ENCODE assay signal across 24 cellular contexts in the genomic region with DNA sequence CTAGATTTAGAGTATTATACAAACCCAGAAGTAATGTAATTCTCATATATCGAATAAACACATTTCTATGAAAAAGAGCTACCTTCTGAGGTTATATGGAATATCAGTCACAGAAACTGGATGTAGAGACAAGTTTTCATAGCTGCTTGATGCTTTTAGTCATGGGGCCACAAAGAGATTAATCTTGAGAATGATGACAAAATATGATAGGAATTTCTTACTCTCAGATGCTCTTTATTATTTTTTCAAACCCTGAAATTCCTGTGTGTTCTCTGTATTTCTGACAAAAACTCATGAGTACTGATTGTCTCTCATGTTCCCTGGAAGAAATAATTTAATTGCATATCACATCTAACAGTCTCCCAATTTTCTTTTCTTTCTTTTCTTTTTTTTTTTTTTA.
DNase-seq lines count a peak whose midpoint lies in the region; TF ChIP-seq lines count a peak whose summit lies in the region.
"Had no signal": no experiment of that assay in that cellular context is flagged by ENCODE, and none has a peak within 500 bp of the region (broad histone marks: within the 10 kb centered on the region; RNA-seq: fewer than 3 reads in every experiment).

No MANE protein-coding gene starts in this region.

- DNase-seq in HS-5 (ENCODE audit: low read depth) (peak; percentile 46), SJCRH30 (peak in 1 of 2 experiments; percentile 4), fibroblast of pulmonary artery (ENCODE audit: low read depth) (peak; percentile 20), retinal pigment epithelial cell (ENCODE audit: low read depth) (peak; percentile 35), KBM-7 (no peak)
- no peak for DNase-seq in activated CD4-positive, alpha-beta T cell treated with anti-CD3 and anti-CD28 coated beads for 1 hour
- no peak for DNase-seq in activated naive CD4-positive, alpha-beta T cell treated with anti-CD3 and anti-CD28 coated beads, Interleukin-2, amount 10 ng/mL, durations not matched to agents 7 days and 5 days
- DNase-seq: activated CD4-positive, alpha-beta T cell treated with anti-CD3 and anti-CD28 coated beads, Interleukin-2, amount 10 ng/mL, durations not matched to agents 7 days and 5 days; activated naive CD8-positive, alpha-beta T cell treated with anti-CD3 and anti-CD28 coated beads for 36 hours; CD4-positive, CD25-positive, alpha-beta regulatory T cell; Karpas-422; left lung; NCI-H1048; NCI-H187 treated with DMSO at 0.1 percent for 48 hours; NCI-H2227 treated with DMSO at 0.1 percent for 48 hours; NCI-H774; Right ventricle myocardium superior; small intestine; T-helper 1 cell had no signal

- no peaks in the 10 kb centered on the region for H3K9me3 ChIP-seq in SJCRH30 (replicated peaks)
- H3K9me3 ChIP-seq: left lung, prostate gland, vagina had no signal

- in situ Hi-C loops in KBM-7 (cut with MboI; ENCODE audit: low pct_unique_long_range_greater_than_20kb, low sequenced_read_pairs): no loop called here

- H3K9me3 Mint-ChIP-seq in activated naive CD4-positive, alpha-beta T cell treated with anti-CD3 and anti-CD28 coated beads, Interleukin-2, amount 10 ng/mL, durations not matched to agents 7 days and 5 days: no peaks in the 10 kb centered on the region
- H3K9me3 Mint-ChIP-seq: activated CD4-positive, alpha-beta T cell treated with anti-CD3 and anti-CD28 coated beads, Interleukin-2, amount 10 ng/mL, durations not matched to agents 7 days and 5 days; activated T-helper 1 cell treated with anti-CD3 and anti-CD28 coated beads, Interleukin-12 subunit alpha, Interleukin-12 subunit beta, Interleukin-2, Interleukin-4 antibody, amounts not matched to agents 30 ng/mL and 10 ng/mL and 1 ng/mL, durations not matched to agents 14 hours and 24 hours and 36 hours had no signal

- H3K4me3 ChIP-seq in SJCRH30 (no peak overlapping the region), fibroblast of pulmonary artery (replicated peaks; ENCODE audit: low read depth, low read length) (no peak overlapping the region), retinal pigment epithelial cell (ENCODE audit: low read length) (no peak overlapping the region)
- H3K4me3 ChIP-seq: left lung, prostate gland, vagina had no signal

- H3K4me3 Mint-ChIP-seq in activated naive CD4-positive, alpha-beta T cell treated with anti-CD3 and anti-CD28 coated beads, Interleukin-2, amount 10 ng/mL, durations not matched to agents 7 days and 5 days: no peak overlapping the region
- H3K4me3 Mint-ChIP-seq: activated CD4-positive, alpha-beta T cell treated with anti-CD3 and anti-CD28 coated beads, Interleukin-2, amount 10 ng/mL, durations not matched to agents 7 days and 5 days; activated naive CD8-positive, alpha-beta T cell treated with anti-CD3 and anti-CD28 coated beads for 36 hours; activated T-helper 1 cell treated with anti-CD3 and anti-CD28 coated beads, Interleukin-12 subunit alpha, Interleukin-12 subunit beta, Interleukin-2, Interleukin-4 antibody, amounts not matched to agents 30 ng/mL and 10 ng/mL and 1 ng/mL, durations not matched to agents 14 hours and 24 hours and 36 hours; CD4-positive, CD25-positive, alpha-beta regulatory T cell; neural crest cell; stimulated activated memory B cell treated with anti-CD40 and anti-IgM and Interleukin-4, amounts not matched to agents 10 μg/mL and 1 μg/mL and 100 μg/mL, for 72 hours had no signal

- no peaks in the 10 kb centered on the region for H3K4me1 Mint-ChIP-seq in activated naive CD4-positive, alpha-beta T cell treated with anti-CD3 and anti-CD28 coated beads, Interleukin-2, amount 10 ng/mL, durations not matched to agents 7 days and 5 days
- H3K4me1 Mint-ChIP-seq: activated CD4-positive, alpha-beta T cell treated with anti-CD3 and anti-CD28 coated beads, Interleukin-2, amount 10 ng/mL, durations not matched to agents 7 days and 5 days; activated naive CD8-positive, alpha-beta T cell treated with anti-CD3 and anti-CD28 coated beads for 36 hours; CD4-positive, CD25-positive, alpha-beta regulatory T cell; stimulated activated memory B cell treated with anti-CD40 and anti-IgM and Interleukin-4, amounts not matched to agents 10 μg/mL and 1 μg/mL and 100 μg/mL, for 72 hours had no signal

- no peaks in the 10 kb centered on the region for H3K36me3 Mint-ChIP-seq in activated naive CD4-positive, alpha-beta T cell treated with anti-CD3 and anti-CD28 coated beads, Interleukin-2, amount 10 ng/mL, durations not matched to agents 7 days and 5 days
- H3K36me3 Mint-ChIP-seq: activated naive CD8-positive, alpha-beta T cell treated with anti-CD3 and anti-CD28 coated beads for 36 hours; CD4-positive, CD25-positive, alpha-beta regulatory T cell; stimulated activated memory B cell treated with anti-CD40 and anti-IgM and Interleukin-4, amounts not matched to agents 10 μg/mL and 1 μg/mL and 100 μg/mL, for 72 hours had no signal

- H3K27me3 ChIP-seq in SJCRH30: no peaks in the 10 kb centered on the region
- H3K27me3 ChIP-seq: left lung, vagina had no signal

- CTCF ChIA-PET in activated naive CD4-positive, alpha-beta T cell treated with anti-CD3 and anti-CD28 coated beads, Interleukin-2, amount 10 ng/mL, durations not matched to agents 7 days and 5 days (lab: Charles Lee): interaction anchor here (1.3 kb wide), 1 partner anchor 15 kb away, joined by 3 read pairs; no protein-coding TSS in a partner anchor

- peak overlapping the region; percentile 25; the same call in 1 of the 2 replicates for H3K27ac ChIP-seq in SJCRH30
- H3K27ac ChIP-seq: left lung, prostate gland, vagina had no signal

- TF ChIP-seq CTCF in fibroblast of pulmonary artery (IDR thresholded peaks at IDR 0.05; ENCODE audit: low read length, missing control alignments): no peak
- no peak for TF ChIP-seq CTCF in retinal pigment epithelial cell (conservative IDR thresholded peaks at IDR 0.05; ENCODE audit: low read depth, low read length)

- peaks cover 3% of the 10 kb centered on the region; the same call in 1 of the 2 replicates for H3K4me1 ChIP-seq in SJCRH30
- H3K4me1 ChIP-seq: left lung, prostate gland, vagina had no signal

- H3K27me3 Mint-ChIP-seq in activated naive CD4-positive, alpha-beta T cell treated with anti-CD3 and anti-CD28 coated beads, Interleukin-2, amount 10 ng/mL, durations not matched to agents 7 days and 5 days: no peaks in the 10 kb centered on the region
- H3K27me3 Mint-ChIP-seq: activated CD4-positive, alpha-beta T cell treated with anti-CD3 and anti-CD28 coated beads, Interleukin-2, amount 10 ng/mL, durations not matched to agents 7 days and 5 days; activated naive CD8-positive, alpha-beta T cell treated with anti-CD3 and anti-CD28 coated beads for 36 hours; CD4-positive, CD25-positive, alpha-beta regulatory T cell; stimulated activated memory B cell treated with anti-CD40 and anti-IgM and Interleukin-4, amounts not matched to agents 10 μg/mL and 1 μg/mL and 100 μg/mL, for 72 hours had no signal

- no peak overlapping the region for H3K27ac Mint-ChIP-seq in activated naive CD4-positive, alpha-beta T cell treated with anti-CD3 and anti-CD28 coated beads, Interleukin-2, amount 10 ng/mL, durations not matched to agents 7 days and 5 days
- H3K27ac Mint-ChIP-seq: activated CD4-positive, alpha-beta T cell treated with anti-CD3 and anti-CD28 coated beads, Interleukin-2, amount 10 ng/mL, durations not matched to agents 7 days and 5 days; activated naive CD8-positive, alpha-beta T cell treated with anti-CD3 and anti-CD28 coated beads for 36 hours; activated T-helper 1 cell treated with anti-CD3 and anti-CD28 coated beads, Interleukin-12 subunit alpha, Interleukin-12 subunit beta, Interleukin-2, Interleukin-4 antibody, amounts not matched to agents 30 ng/mL and 10 ng/mL and 1 ng/mL, durations not matched to agents 14 hours and 24 hours and 36 hours; CD4-positive, CD25-positive, alpha-beta regulatory T cell; stimulated activated memory B cell treated with anti-CD40 and anti-IgM and Interleukin-4, amounts not matched to agents 10 μg/mL and 1 μg/mL and 100 μg/mL, for 72 hours had no signal

- no peaks in the 10 kb centered on the region for H3K36me3 ChIP-seq in SJCRH30
- H3K36me3 ChIP-seq: left lung, prostate gland, vagina had no signal

Comparison
In these comparisons a context has a peak if more than half of its experiments do, and no peak if none do; other contexts are left out.
1. DNase-seq: peak in HS-5 (single experiment), fibroblast of pulmonary artery (single experiment) and retinal pigment epithelial cell (single experiment); none in activated CD4-positive, alpha-beta T cell treated with anti-CD3 and anti-CD28 coated beads for 1 hour (single experiment), activated naive CD4-positive, alpha-beta T cell treated with anti-CD3 and anti-CD28 coated beads, Interleukin-2, amount 10 ng/mL, durations not matched to agents 7 days and 5 days (single experiment) and KBM-7 (single experiment).